In the genomic region with DNA sequence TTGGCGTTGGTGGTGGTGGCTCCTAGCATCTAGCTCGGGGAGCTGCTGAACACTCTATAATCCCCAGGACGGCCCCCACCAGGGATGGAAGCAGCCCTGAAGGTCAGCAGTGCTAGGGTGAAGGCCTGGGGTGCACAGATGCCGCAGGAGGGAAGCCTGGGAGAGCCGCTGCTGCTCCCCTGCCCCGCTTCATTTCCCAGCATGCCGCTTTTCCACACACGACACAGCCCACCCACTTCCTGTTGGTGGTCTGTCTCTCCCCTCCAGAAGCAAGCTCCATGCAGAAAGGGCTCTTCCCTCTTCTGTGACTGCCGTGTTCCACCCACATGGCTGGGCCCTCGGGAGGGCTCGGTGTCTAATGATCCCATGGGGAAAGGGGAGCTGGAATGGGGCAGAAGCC, we compare ENCODE assay signal across 34 cellular contexts. TPM values are rescaled to one million over a fixed set of nuclear protein-coding genes. Genes with fewer than 3 reads are reported as not detected.
"Had no signal": no experiment of that assay in that cellular context is flagged by ENCODE, and none has a peak within 500 bp of the region (broad histone marks: within the 10 kb centered on the region; RNA-seq: fewer than 3 reads in every experiment).

No MANE protein-coding gene starts in this region.

- ATAC-seq: activated CD8-positive, alpha-beta T cell treated with anti-CD3 and anti-CD28 coated beads for 36 hours; activated T-cell treated with anti-CD3 and anti-CD28 coated beads, Interleukin-2, amount 50 U/mL, for 72 hours; activated T-helper 17 cell treated with anti-CD3 and anti-CD28 coated beads, Interleukin-2, amount 50 U/mL, for 72 hours; body of pancreas; Panc1 had no signal

- H3K4me3 Mint-ChIP-seq: activated CD4-positive, alpha-beta T cell treated with anti-CD3 and anti-CD28 coated beads, Interleukin-2, amount 10 ng/mL, durations not matched to agents 24 days and 14 days; activated CD8-positive, alpha-beta T cell treated with anti-CD3 and anti-CD28 coated beads for 36 hours; activated naive CD4-positive, alpha-beta T cell treated with anti-CD3 and anti-CD28 coated beads, Interleukin-2, amount 50 U/mL, for 24 hours; activated naive CD8-positive, alpha-beta T cell treated with anti-CD3 and anti-CD28 coated beads, Interleukin-2, amount 10 ng/mL, durations not matched to agents 7 days and 5 days; activated T-cell treated with anti-CD3 and anti-CD28 coated beads, Interleukin-2, amount 50 U/mL, for 72 hours; activated T-helper 17 cell treated with anti-CD3 and anti-CD28 coated beads, Interleukin-2, amount 50 U/mL, for 72 hours had no signal

- H3K4me3 ChIP-seq: ascending aorta, body of pancreas, breast epithelium, SJCRH30, SK-N-MC had no signal

- H3K9me3 Mint-ChIP-seq: activated CD4-positive, alpha-beta T cell treated with anti-CD3 and anti-CD28 coated beads, Interleukin-2, amount 10 ng/mL, durations not matched to agents 24 days and 14 days; activated naive CD4-positive, alpha-beta T cell treated with anti-CD3 and anti-CD28 coated beads, Interleukin-2, amount 50 U/mL, for 24 hours; activated T-helper 17 cell treated with anti-CD3 and anti-CD28 coated beads, Interleukin-2, amount 50 U/mL, for 72 hours had no signal

- H3K27ac Mint-ChIP-seq: activated CD4-positive, alpha-beta T cell treated with anti-CD3 and anti-CD28 coated beads, Interleukin-2, amount 10 ng/mL, durations not matched to agents 24 days and 14 days; activated CD8-positive, alpha-beta T cell treated with anti-CD3 and anti-CD28 coated beads for 36 hours; activated naive CD4-positive, alpha-beta T cell treated with anti-CD3 and anti-CD28 coated beads, Interleukin-2, amount 50 U/mL, for 24 hours; activated naive CD8-positive, alpha-beta T cell treated with anti-CD3 and anti-CD28 coated beads, Interleukin-2, amount 10 ng/mL, durations not matched to agents 7 days and 5 days; activated T-cell treated with anti-CD3 and anti-CD28 coated beads, Interleukin-2, amount 50 U/mL, for 72 hours; activated T-helper 17 cell treated with anti-CD3 and anti-CD28 coated beads, Interleukin-2, amount 50 U/mL, for 72 hours had no signal

- DNase-seq: activated CD4-positive, alpha-beta T cell treated with anti-CD3 and anti-CD28 coated beads, Interleukin-2, amount 10 ng/mL, durations not matched to agents 24 days and 14 days; activated CD4-positive, alpha-beta T cell treated with anti-CD3 and anti-CD28 coated beads, Interleukin-2, amount 50 U/mL, for 4 hours; activated CD8-positive, alpha-beta T cell treated with anti-CD3 and anti-CD28 coated beads for 36 hours; activated gamma-delta T cell; activated naive CD4-positive, alpha-beta T cell treated with Interleukin-2 at 50 U/mL for 16 hours; activated naive CD8-positive, alpha-beta T cell treated with anti-CD3 and anti-CD28 coated beads, Interleukin-2, amount 10 ng/mL, durations not matched to agents 7 days and 5 days; activated T-cell treated with anti-CD3 and anti-CD28 coated beads, Interleukin-2, amount 50 U/mL, for 1 hour; activated T-cell treated with anti-CD3 and anti-CD28 coated beads, Interleukin-2, amount 50 U/mL, for 72 hours; amygdala; body of pancreas; cerebellar nuclear complex; MM.1S; MV-4-11; NCI-H1092 treated with DMSO at 0.1 percent for 48 hours; NCI-H1417; NCI-H146; NCI-H187; NCI-H2029 treated with DMSO at 0.1 percent for 48 hours; NCI-H2107; NCI-H226; NCI-H446 treated with DMSO at 0.1 percent for 48 hours; NCI-H524; NCI-H69; NCI-H82; SHP77; SJCRH30; T1000; WERI-Rb-1 had no signal

RNA-seq across cellular contexts. Expression of a gene that starts 35.3 kb away (rescaled TPM):
- total RNA-seq: ascending aorta, SJCRH30 had no signal
